In genomic region chr9:121369595-121370265, GRCh38 we compare ENCODE assay signal across 1 cellular context.
A peak's percentile ranks its signal among the peaks of the same experiment; 100 is the strongest.
TF ChIP-seq lines count a peak whose summit lies in the region.

TSS of gene STOM (minus strand) at chr9:121370250. CDS start at chr9:121370187, 63 bp downstream.

TF ChIP-seq in HEK293, 187 proteins besides CTCF, POLR2A, EP300 and RAD21 (continued from another document):
- TF ChIP-seq ZEB2 (tag by site-specific recombination; IDR thresholded peaks at IDR 0.05), result peak; percentile 43; the same call in 1 of the 2 replicates
- TF ChIP-seq ZBTB7A (tag by site-specific recombination; IDR thresholded peaks at IDR 0.05; ENCODE audit: low read depth), result no peak
- TF ChIP-seq ZNF670 (tag by site-specific recombination; IDR thresholded peaks at IDR 0.05; ENCODE audit: low read depth), result no peak
- TF ChIP-seq ZNF571 (tag by site-specific recombination; IDR thresholded peaks at IDR 0.05), result no peak
- no peak for TF ChIP-seq ZSCAN16 (tag by site-specific recombination; IDR thresholded peaks at IDR 0.05)
- TF ChIP-seq HOXA7 (CRISPR knock-in tag; IDR thresholded peaks at IDR 0.05; ENCODE audit: borderline replicate concordance), result no peak
- no peak for TF ChIP-seq ZNF391 (tag by site-specific recombination; IDR thresholded peaks at IDR 0.05; ENCODE audit: borderline replicate concordance, low read depth)
- TF ChIP-seq ZNF404 (tag by site-specific recombination; IDR thresholded peaks at IDR 0.05), result no peak
- TF ChIP-seq ZNF560 (tag by site-specific recombination; IDR thresholded peaks at IDR 0.05; ENCODE audit: borderline replicate concordance), result no peak
- no peak for TF ChIP-seq ZNF362 (tag by site-specific recombination; IDR thresholded peaks at IDR 0.05)
- no peak for TF ChIP-seq ZFP41 (tag by site-specific recombination; IDR thresholded peaks at IDR 0.05; ENCODE audit: borderline replicate concordance)
- TF ChIP-seq ZNF140 (tag by site-specific recombination; IDR thresholded peaks at IDR 0.05), result no peak
- no peak for TF ChIP-seq ZNF23 (tag by site-specific recombination; IDR thresholded peaks at IDR 0.05; ENCODE audit: borderline replicate concordance)
- no peak; the same call in 1 of the 2 replicates for TF ChIP-seq KLF17 (tag by site-specific recombination; IDR thresholded peaks at IDR 0.05)
